ENCODE assay signal across 22 cellular contexts in genomic region chr10:88840104-88840503, GRCh38. TPM values are rescaled to one million over a fixed set of nuclear protein-coding genes. Genes with fewer than 3 reads are reported as not detected.
"Had no signal": no experiment of that assay in that cellular context is flagged by ENCODE, and none has a peak within 500 bp of the region (broad histone marks: within the 10 kb centered on the region; RNA-seq: fewer than 3 reads in every experiment).

No MANE protein-coding gene starts in this region.

- H3K4me1 ChIP-seq: lower lobe of right lung, parathyroid adenoma, tibial artery had no signal

- ATAC-seq: stimulated activated naive B cell treated with anti-CD40 and anti-IgM and Interleukin-4, amounts not matched to agents 10 μg/mL and 1 μg/mL and 100 μg/mL, for 72 hours had no signal

- FAIRE-seq: TTC549, urothelium cell line had no signal

- H3K36me3 ChIP-seq: brain microvascular endothelial cell, esophagus muscularis mucosa, lower lobe of right lung, tibial artery had no signal

- DNase-seq: activated B cell treated with CpG ODN at 0.5 μM for 24 hours; activated CD4-positive, alpha-beta T cell treated with anti-CD3 and anti-CD28 coated beads, Interleukin-2, amount 10 ng/mL, durations not matched to agents 7 days and 5 days; activated gamma-delta T cell treated with Interleukin-2 at 50 U/mL for 16 hours; activated naive CD8-positive, alpha-beta T cell treated with anti-CD3 and anti-CD28 coated beads for 36 hours; brain microvascular endothelial cell; dorsolateral prefrontal cortex; hypothalamus; lower lobe of right lung; midbrain; stimulated activated CD4-positive, alpha-beta T cell treated with anti-CD3 and anti-CD28 coated beads, Interleukin-2, amount 100 ng/mL, for 48 hours; stimulated activated naive B cell treated with anti-CD40 and anti-IgM and Interleukin-4, amounts not matched to agents 10 μg/mL and 1 μg/mL and 100 μg/mL, for 72 hours; tibial artery had no signal

- H3K27me3 ChIP-seq: brain microvascular endothelial cell, dorsolateral prefrontal cortex, esophagus muscularis mucosa, tibial artery had no signal

- H3K9ac ChIP-seq: parathyroid adenoma had no signal

- H3K9me3 ChIP-seq: esophagus muscularis mucosa, lower lobe of right lung, tibial artery had no signal

- H2AFZ ChIP-seq: parathyroid adenoma had no signal

- H3K27ac ChIP-seq: brain microvascular endothelial cell, dorsolateral prefrontal cortex, esophagus muscularis mucosa, lower lobe of right lung, parathyroid adenoma, tibial artery had no signal

- H3K4me3 ChIP-seq: dorsolateral prefrontal cortex, esophagus muscularis mucosa, lower lobe of right lung, tibial artery had no signal

RNA-seq across cellular contexts. Expression of gene ANKRD22, which starts 11.5 kb away (rescaled TPM):
- total RNA-seq: activated B cell treated with CpG ODN at 0.5 μM for 24 hours; activated naive CD8-positive, alpha-beta T cell treated with anti-CD3 and anti-CD28 coated beads for 36 hours; chondrocyte; esophagus muscularis mucosa; glomerular endothelial cell; neural crest cell; T-helper 2 cell treated with Interferon-gamma antibody and Interleukin-4, amounts not matched to agents 100 ng/mL and 5 ng/mL, for 36 hours had no signal

RNA-seq across cellular contexts. Expression of gene LIPM, which starts 37.6 kb away (rescaled TPM):
- total RNA-seq: activated B cell treated with CpG ODN at 0.5 μM for 24 hours; activated CD4-positive, alpha-beta T cell treated with anti-CD3 and anti-CD28 coated beads, Interleukin-2, amount 10 ng/mL, durations not matched to agents 7 days and 5 days; activated naive CD8-positive, alpha-beta T cell treated with anti-CD3 and anti-CD28 coated beads for 36 hours; chondrocyte; dorsolateral prefrontal cortex; esophagus muscularis mucosa; glomerular endothelial cell; kidney epithelial cell; lower lobe of right lung; neural crest cell; subcutaneous adipose tissue; T-helper 2 cell treated with Interferon-gamma antibody and Interleukin-4, amounts not matched to agents 100 ng/mL and 5 ng/mL, for 36 hours had no signal
